Comparison of ENCODE assay signal across 8 cellular contexts in the genomic region with DNA sequence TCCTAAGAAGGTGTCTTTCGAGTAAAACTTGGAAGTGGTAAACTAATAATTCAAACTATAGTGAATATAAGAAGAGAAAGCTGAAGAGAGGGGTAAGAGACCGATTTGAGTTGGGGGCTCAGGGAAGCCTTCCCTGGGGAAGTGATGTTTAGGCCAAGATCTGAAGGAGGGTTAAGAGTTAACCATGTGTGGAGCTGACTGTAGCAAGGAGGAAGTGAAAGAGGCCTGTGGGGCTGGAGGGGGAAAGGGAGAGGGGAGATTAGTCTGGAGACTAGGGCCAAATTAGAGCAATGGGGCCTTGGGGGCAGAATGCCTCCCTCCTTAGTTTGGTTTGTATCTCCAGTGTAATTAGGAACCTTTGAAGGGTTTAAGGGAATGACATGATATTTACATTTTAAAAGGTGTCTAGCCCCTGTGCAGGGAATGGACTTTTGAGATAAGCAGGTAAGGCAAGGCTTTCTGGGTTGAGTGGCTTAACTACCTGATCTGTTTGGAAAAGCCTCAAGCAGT. TPM values are rescaled to one million over a fixed set of nuclear protein-coding genes. Genes with fewer than 3 reads are reported as not detected.
DNase-seq lines count a peak whose midpoint lies in the region; ATAC-seq lines count a peak whose summit lies in the region.

No MANE protein-coding gene starts in this region.

- H3K9me3 Mint-ChIP-seq in activated T-helper 1 cell treated with anti-CD3 and anti-CD28 coated beads, Interleukin-12 subunit alpha, Interleukin-12 subunit beta, Interleukin-2, Interleukin-4 antibody, amounts not matched to agents 30 ng/mL and 10 ng/mL and 1 ng/mL, durations not matched to agents 14 hours and 24 hours and 36 hours, result no peaks in the 10 kb centered on the region

- ATAC-seq in HG03175 (IDR thresholded peaks at IDR 0.05; ENCODE audit: unreplicated experiment) (peak; percentile 26), HG02588 (IDR thresholded peaks at IDR 0.05; ENCODE audit: unreplicated experiment) (no peak)

- no peaks in the 10 kb centered on the region for H3K9me3 ChIP-seq in mucosa of stomach (ENCODE audit: control insufficient read depth, low read length)

- peaks cover 38% of the 10 kb centered on the region for H3K4me1 ChIP-seq in mucosa of stomach (ENCODE audit: control insufficient read depth, insufficient read depth, low read length)

- H3K4me3 ChIP-seq in mucosa of stomach (ENCODE audit: low read length), result no peak overlapping the region

- H3K27me3 Mint-ChIP-seq in activated T-helper 1 cell treated with anti-CD3 and anti-CD28 coated beads, Interleukin-12 subunit alpha, Interleukin-12 subunit beta, Interleukin-2, Interleukin-4 antibody, amounts not matched to agents 30 ng/mL and 10 ng/mL and 1 ng/mL, durations not matched to agents 14 hours and 24 hours and 36 hours (ENCODE audit: insufficient read depth), result no peaks in the 10 kb centered on the region

- peak overlapping the region; percentile 86 for H3K4me3 Mint-ChIP-seq in activated T-helper 1 cell treated with anti-CD3 and anti-CD28 coated beads, Interleukin-12 subunit alpha, Interleukin-12 subunit beta, Interleukin-2, Interleukin-4 antibody, amounts not matched to agents 30 ng/mL and 10 ng/mL and 1 ng/mL, durations not matched to agents 14 hours and 24 hours and 36 hours

- H3K36me3 Mint-ChIP-seq in activated T-helper 1 cell treated with anti-CD3 and anti-CD28 coated beads, Interleukin-12 subunit alpha, Interleukin-12 subunit beta, Interleukin-2, Interleukin-4 antibody, amounts not matched to agents 30 ng/mL and 10 ng/mL and 1 ng/mL, durations not matched to agents 14 hours and 24 hours and 36 hours (ENCODE audit: low read depth), result peaks cover 26% of the 10 kb centered on the region

- DNase-seq in NCI-H82 (lab: John Stamatoyannopoulos, UW), result peak; percentile 68
- DNase-seq in NCI-H82 treated with DMSO at 0.1 percent for 48 hours (lab: John Stamatoyannopoulos, UW; ENCODE audit: unreplicated experiment), result no peak
- DNase-seq in activated T-helper 1 cell treated with anti-CD3 and anti-CD28 coated beads, Interleukin-12 subunit alpha, Interleukin-12 subunit beta, Interleukin-2, Interleukin-4 antibody, amounts not matched to agents 30 ng/mL and 10 ng/mL and 1 ng/mL, durations not matched to agents 14 hours and 24 hours and 36 hours (ENCODE audit: low spot score), result no peak
- DNase-seq in glomerular visceral epithelial cell (ENCODE audit: extremely low spot score), result no peak
- no peak for DNase-seq in NCI-H128 (lab: John Stamatoyannopoulos, UW; ENCODE audit: unreplicated experiment)

- H3K9ac ChIP-seq in mucosa of stomach (ENCODE audit: low read length), result peak overlapping the region; percentile 53

- H3K36me3 ChIP-seq in mucosa of stomach (ENCODE audit: control insufficient read depth, insufficient read depth, low read length), result no peaks in the 10 kb centered on the region

- intact Hi-C loops in activated T-helper 1 cell treated with anti-CD3 and anti-CD28 coated beads, Interleukin-12 subunit alpha, Interleukin-12 subunit beta, Interleukin-2, Interleukin-4 antibody, amounts not matched to agents 30 ng/mL and 10 ng/mL and 1 ng/mL, durations not matched to agents 14 hours and 24 hours and 36 hours (cut with micrococcal nuclease), result no loop called here

- no peaks in the 10 kb centered on the region for H3K27me3 ChIP-seq in mucosa of stomach (ENCODE audit: control insufficient read depth, insufficient read depth, low read length)

- peak overlapping the region; percentile 32 for H3K27ac Mint-ChIP-seq in activated T-helper 1 cell treated with anti-CD3 and anti-CD28 coated beads, Interleukin-12 subunit alpha, Interleukin-12 subunit beta, Interleukin-2, Interleukin-4 antibody, amounts not matched to agents 30 ng/mL and 10 ng/mL and 1 ng/mL, durations not matched to agents 14 hours and 24 hours and 36 hours

- H3K4me1 Mint-ChIP-seq in activated T-helper 1 cell treated with anti-CD3 and anti-CD28 coated beads, Interleukin-12 subunit alpha, Interleukin-12 subunit beta, Interleukin-2, Interleukin-4 antibody, amounts not matched to agents 30 ng/mL and 10 ng/mL and 1 ng/mL, durations not matched to agents 14 hours and 24 hours and 36 hours (ENCODE audit: low read depth), result peaks cover 55% of the 10 kb centered on the region

RNA-seq across cellular contexts. Expression of gene ZNF592, which starts 2.2 kb away (rescaled TPM):
- total RNA-seq in activated T-helper 1 cell treated with anti-CD3 and anti-CD28 coated beads, Interleukin-12 subunit alpha, Interleukin-12 subunit beta, Interleukin-2, Interleukin-4 antibody, amounts not matched to agents 30 ng/mL and 10 ng/mL and 1 ng/mL, durations not matched to agents 14 hours and 24 hours and 36 hours, result 29.9 and 30.9 TPM in 2 replicates

RNA-seq across cellular contexts. Expression of gene SEC11A, which starts 34.7 kb away (rescaled TPM):
- total RNA-seq in activated T-helper 1 cell treated with anti-CD3 and anti-CD28 coated beads, Interleukin-12 subunit alpha, Interleukin-12 subunit beta, Interleukin-2, Interleukin-4 antibody, amounts not matched to agents 30 ng/mL and 10 ng/mL and 1 ng/mL, durations not matched to agents 14 hours and 24 hours and 36 hours, result 97.3 and 105 TPM in 2 replicates
